22 cellular contexts compared by ENCODE assay signal in genomic region chr4:53131562-53131925, GRCh38.
DNase-seq lines count a peak whose midpoint lies in the region; ATAC-seq and TF ChIP-seq lines count a peak whose summit lies in the region.
"Had no signal": no experiment of that assay in that cellular context is flagged by ENCODE, and none has a peak within 500 bp of the region (broad histone marks: within the 10 kb centered on the region; RNA-seq: fewer than 3 reads in every experiment).

No MANE protein-coding gene starts in this region.

- DNase-seq in activated CD4-positive, alpha-beta T cell treated with anti-CD3 and anti-CD28 coated beads, Interleukin-2, amount 10 ng/mL, durations not matched to agents 24 days and 14 days: no peak
- DNase-seq in activated CD4-positive, alpha-beta T cell treated with anti-CD3 and anti-CD28 coated beads, Interleukin-2, amount 50 U/mL, for 1 hour: no peak
- DNase-seq in AG10803 (ENCODE audit: low read depth) (peak; percentile 23), fibroblast of the aortic adventitia (ENCODE audit: low read depth) (peak; percentile 46), RKO (ENCODE audit: low spot score) (no peak), NCI-H187 treated with DMSO at 0.1 percent for 48 hours (lab: John Stamatoyannopoulos, UW) (no peak)
- DNase-seq in activated naive CD8-positive, alpha-beta T cell treated with anti-CD3 and anti-CD28 coated beads, Interleukin-2, amount 50 U/mL, for 24 hours: no peak
- DNase-seq: 8988T; AML-193; Calu3; CD8-positive, alpha-beta memory T cell; DMS153; GOT3; KG1; NCI-H1092 treated with DMSO at 0.1 percent for 48 hours; NCI-H1436 treated with DMSO at 0.1 percent for 48 hours; NCI-H2029 treated with DMSO at 0.1 percent for 48 hours; NCI-H510A treated with DMSO at 0.1 percent for 48 hours; NCI-H748 treated with DMSO at 0.1 percent for 48 hours had no signal

- no peak overlapping the region for H3K4me3 ChIP-seq in AG10803 (ENCODE audit: low read length)
- no peak overlapping the region for H3K4me3 ChIP-seq in fibroblast of the aortic adventitia (ENCODE audit: low read depth, low read length)

- peaks cover 14% of the 10 kb centered on the region for H3K4me1 Mint-ChIP-seq in activated CD4-positive, alpha-beta T cell treated with anti-CD3 and anti-CD28 coated beads, Interleukin-2, amount 10 ng/mL, durations not matched to agents 24 days and 14 days
- H3K4me1 Mint-ChIP-seq in activated naive CD8-positive, alpha-beta T cell treated with anti-CD3 and anti-CD28 coated beads, Interleukin-2, amount 50 U/mL, for 24 hours: peaks cover 26% of the 10 kb centered on the region
- H3K4me1 Mint-ChIP-seq: CD8-positive, alpha-beta memory T cell had no signal

- peaks cover 10% of the 10 kb centered on the region for H3K9me3 Mint-ChIP-seq in activated CD4-positive, alpha-beta T cell treated with anti-CD3 and anti-CD28 coated beads, Interleukin-2, amount 10 ng/mL, durations not matched to agents 24 days and 14 days
- H3K9me3 Mint-ChIP-seq in activated naive CD8-positive, alpha-beta T cell treated with anti-CD3 and anti-CD28 coated beads, Interleukin-2, amount 50 U/mL, for 24 hours: peaks cover 7% of the 10 kb centered on the region

- no peak for TF ChIP-seq CTCF in AG10803 (conservative IDR thresholded peaks at IDR 0.05; ENCODE audit: low read length)
- TF ChIP-seq CTCF in fibroblast of the aortic adventitia (IDR thresholded peaks at IDR 0.05; ENCODE audit: insufficient read depth, low read length): no peak

- intact Hi-C loops in activated CD4-positive, alpha-beta T cell treated with anti-CD3 and anti-CD28 coated beads, Interleukin-2, amount 10 ng/mL, durations not matched to agents 24 days and 14 days (cut with micrococcal nuclease): loop anchor here (5.0 to 10.0 kb wide), 4 partner anchors 114 to 931 kb away; partner anchors contain the start of genes CHIC2 and FIP1L1

- H3K27me3 Mint-ChIP-seq in activated CD4-positive, alpha-beta T cell treated with anti-CD3 and anti-CD28 coated beads, Interleukin-2, amount 10 ng/mL, durations not matched to agents 24 days and 14 days: no peaks in the 10 kb centered on the region
- H3K27me3 Mint-ChIP-seq in activated naive CD8-positive, alpha-beta T cell treated with anti-CD3 and anti-CD28 coated beads, Interleukin-2, amount 50 U/mL, for 24 hours: no peaks in the 10 kb centered on the region
- H3K27me3 Mint-ChIP-seq: CD8-positive, alpha-beta memory T cell had no signal

- no peak for ATAC-seq in activated naive CD8-positive, alpha-beta T cell treated with anti-CD3 and anti-CD28 coated beads, Interleukin-2, amount 50 U/mL, for 24 hours
- no peak for ATAC-seq in GM21786 (IDR thresholded peaks at IDR 0.05; ENCODE audit: unreplicated experiment)
- ATAC-seq: HCT116, Panc1 had no signal

- peak overlapping the region; percentile 2 for H3K4me3 Mint-ChIP-seq in activated CD4-positive, alpha-beta T cell treated with anti-CD3 and anti-CD28 coated beads, Interleukin-2, amount 10 ng/mL, durations not matched to agents 24 days and 14 days
- H3K4me3 Mint-ChIP-seq in activated naive CD8-positive, alpha-beta T cell treated with anti-CD3 and anti-CD28 coated beads, Interleukin-2, amount 50 U/mL, for 24 hours: no peak overlapping the region
- H3K4me3 Mint-ChIP-seq: CD8-positive, alpha-beta memory T cell had no signal

- peak overlapping the region; percentile 82 for H3K27ac Mint-ChIP-seq in activated CD4-positive, alpha-beta T cell treated with anti-CD3 and anti-CD28 coated beads, Interleukin-2, amount 10 ng/mL, durations not matched to agents 24 days and 14 days
- H3K27ac Mint-ChIP-seq in activated naive CD8-positive, alpha-beta T cell treated with anti-CD3 and anti-CD28 coated beads, Interleukin-2, amount 50 U/mL, for 24 hours: peak overlapping the region; percentile 73
- H3K27ac Mint-ChIP-seq: CD8-positive, alpha-beta memory T cell had no signal

- peaks cover 10% of the 10 kb centered on the region for H3K36me3 Mint-ChIP-seq in activated CD4-positive, alpha-beta T cell treated with anti-CD3 and anti-CD28 coated beads, Interleukin-2, amount 10 ng/mL, durations not matched to agents 24 days and 14 days (ENCODE audit: low read depth)
- H3K36me3 Mint-ChIP-seq in activated naive CD8-positive, alpha-beta T cell treated with anti-CD3 and anti-CD28 coated beads, Interleukin-2, amount 50 U/mL, for 24 hours (ENCODE audit: low read depth): peaks cover 35% of the 10 kb centered on the region

Comparison
In these comparisons a context has a peak if more than half of its experiments do, and no peak if none do; other contexts are left out.
1. DNase-seq: peak in AG10803 (single experiment) and fibroblast of the aortic adventitia (single experiment); none in activated CD4-positive, alpha-beta T cell treated with anti-CD3 and anti-CD28 coated beads, Interleukin-2, amount 10 ng/mL, durations not matched to agents 24 days and 14 days (single experiment), activated CD4-positive, alpha-beta T cell treated with anti-CD3 and anti-CD28 coated beads, Interleukin-2, amount 50 U/mL, for 1 hour (single experiment), activated naive CD8-positive, alpha-beta T cell treated with anti-CD3 and anti-CD28 coated beads, Interleukin-2, amount 50 U/mL, for 24 hours (single experiment), RKO (single experiment) and NCI-H187 treated with DMSO at 0.1 percent for 48 hours (single experiment).